25 cellular contexts compared by ENCODE assay signal in the genomic region with DNA sequence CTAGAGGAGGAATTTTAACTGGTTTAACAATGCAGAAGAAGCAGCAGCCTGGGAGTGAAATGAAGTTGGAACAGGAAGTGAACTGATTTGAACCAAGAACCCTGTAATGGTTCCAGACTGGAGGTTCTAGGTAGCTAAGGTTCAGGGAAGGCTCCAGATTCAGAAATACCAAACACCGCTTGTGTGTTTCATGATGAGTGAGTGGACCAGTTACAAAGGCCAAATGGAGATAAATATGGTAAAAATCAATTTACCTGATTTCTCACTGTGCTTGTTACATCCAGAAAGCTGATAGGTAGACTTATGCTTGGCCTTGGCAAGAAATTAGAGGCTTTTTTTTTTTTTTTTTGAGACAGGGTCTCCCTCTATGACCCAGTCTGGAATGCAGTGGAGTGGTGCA. TPM values are rescaled to one million over a fixed set of nuclear protein-coding genes. Genes with fewer than 3 reads are reported as not detected.
A peak's percentile ranks its signal among the peaks of the same experiment; 100 is the strongest.
DNase-seq lines count a peak whose midpoint lies in the region; ATAC-seq, FAIRE-seq and TF ChIP-seq lines count a peak whose summit lies in the region.
"Had no signal": no experiment of that assay in that cellular context is flagged by ENCODE, and none has a peak within 500 bp of the region (broad histone marks: within the 10 kb centered on the region; RNA-seq: fewer than 3 reads in every experiment).

No MANE protein-coding gene starts in this region.

- intact Hi-C loops in MCF 10A (cut with micrococcal nuclease) (no loop called here), breast epithelium (cut with DNase I; ENCODE audit: low total_unique reads) (no loop called here), K562 (cut with micrococcal nuclease) (no loop called here), right lobe of liver (cut with DNase I) (loop anchor here in 1 of 2 donors (10.0 kb wide), 1 partner anchor 535 kb away; no protein-coding TSS in a partner anchor)

- H3K9me1 ChIP-seq in K562 (ENCODE audit: control insufficient read depth, insufficient read depth, low read length): no peaks in the 10 kb centered on the region

- H3K27me3 Mint-ChIP-seq in MCF 10A (ENCODE audit: insufficient read depth, unreplicated experiment): no peaks in the 10 kb centered on the region
- H3K27me3 Mint-ChIP-seq: CD4-positive, alpha-beta T cell; CD8-positive, alpha-beta memory T cell had no signal

- H3K9me3 Mint-ChIP-seq in MCF 10A (ENCODE audit: unreplicated experiment): no peaks in the 10 kb centered on the region
- H3K9me3 Mint-ChIP-seq in activated naive CD4-positive, alpha-beta T cell treated with anti-CD3 and anti-CD28 coated beads, Interleukin-2, amount 50 U/mL, for 72 hours: no peaks in the 10 kb centered on the region
- H3K9me3 Mint-ChIP-seq: CD4-positive, alpha-beta T cell; CD8-positive, alpha-beta memory T cell; GM23338; H9 had no signal

- no peak overlapping the region for H3K4me2 ChIP-seq in K562 (ENCODE audit: insufficient read depth, low read length)
- H3K4me2 ChIP-seq: A549; BLaER1 treated with 17β-estradiol and CSF1 and Interleukin-3, amounts not matched to agents 10 nM and 100 nM; GM23338 had no signal

- no peaks in the 10 kb centered on the region for H3K4me1 ChIP-seq in breast epithelium
- H3K4me1 ChIP-seq in K562 (replicated peaks in 1 of 2; ENCODE audit: control insufficient read depth in 2 of 2, insufficient read depth in 2 of 2, low read length in 2 of 2): no peaks in the 10 kb centered on the region
- H3K4me1 ChIP-seq in right lobe of liver: peaks cover 0 to 20% (median 10%) of the 10 kb centered on the region in 4 donors
- H3K4me1 ChIP-seq: A549, BE2C had no signal

- H3K79me2 ChIP-seq in K562 (ENCODE audit: control insufficient read depth, insufficient read depth, low read length): no peaks in the 10 kb centered on the region

- DNase-seq in MCF 10A (ENCODE audit: unreplicated experiment) (no peak), breast epithelium (ENCODE audit: low spot score in 2 of 2) (no peak), K562 (ENCODE audit: extremely low read depth in 1 of 4, low spot score in 3 of 4) (no peak), left lobe of liver (ENCODE audit: low spot score) (no peak), right lobe of liver (no peak), NCI-H1417 (lab: John Stamatoyannopoulos, UW) (no peak)
- no peak for DNase-seq in activated naive CD4-positive, alpha-beta T cell treated with anti-CD3 and anti-CD28 coated beads, Interleukin-2, amount 50 U/mL, for 72 hours (ENCODE audit: low spot score in 2 of 2)
- DNase-seq: 8988T; ACHN; AML-193; BE2C; CD4-positive, alpha-beta T cell; CD8-positive, alpha-beta memory T cell; DMS 273 treated with DMSO at 0.1 percent for 48 hours; DMS79; EL; GDM1; H9 had no signal

- H3K27ac Mint-ChIP-seq in MCF 10A (ENCODE audit: low read depth, unreplicated experiment): no peak overlapping the region
- H3K27ac Mint-ChIP-seq in activated naive CD4-positive, alpha-beta T cell treated with anti-CD3 and anti-CD28 coated beads, Interleukin-2, amount 50 U/mL, for 72 hours: no peak overlapping the region
- H3K27ac Mint-ChIP-seq: CD4-positive, alpha-beta T cell; CD8-positive, alpha-beta memory T cell; GM23338; H9 had no signal

- H3K27ac ChIP-seq in breast epithelium (no peak overlapping the region), K562 (ENCODE audit: extremely low read depth, low read depth, low read length) (no peak overlapping the region), right lobe of liver (peak overlapping the region in 1 of 3 donors; percentile 24)
- H3K27ac ChIP-seq: A549; BLaER1 treated with 17β-estradiol and CSF1 and Interleukin-3, amounts not matched to agents 10 nM and 100 nM had no signal

- FAIRE-seq in K562 (lab: Jason Lieb, UNC): no peak
- FAIRE-seq: A549, D721Med, GM12892 had no signal

- no peak for ATAC-seq in K562
- peak; percentile 66 for ATAC-seq in left lobe of liver
- ATAC-seq in right lobe of liver: peak in 3 of 4 donors; percentile 25 to 67 (median 33)
- no peak for ATAC-seq in activated naive CD4-positive, alpha-beta T cell treated with anti-CD3 and anti-CD28 coated beads, Interleukin-2, amount 50 U/mL, for 72 hours
- ATAC-seq: A549, GM23338, HCT116 had no signal

- H3K4me1 Mint-ChIP-seq in MCF 10A (ENCODE audit: insufficient read depth, unreplicated experiment): no peaks in the 10 kb centered on the region
- H3K4me1 Mint-ChIP-seq: CD14-positive monocyte, GM23338 had no signal

- H3K27me3 ChIP-seq in breast epithelium: no peaks in the 10 kb centered on the region
- H3K27me3 ChIP-seq in K562 (ENCODE audit: control insufficient read depth in 2 of 2, insufficient read depth in 2 of 2, low read length in 2 of 2): no peaks in the 10 kb centered on the region
- no peaks in the 10 kb centered on the region for H3K27me3 ChIP-seq in right lobe of liver
- H3K27me3 ChIP-seq: BE2C; BLaER1 treated with 17β-estradiol and CSF1 and Interleukin-3, amounts not matched to agents 10 nM and 100 nM had no signal

- POLR2A ChIA-PET in MCF 10A (lab: Yijun Ruan, JAX): interaction anchor here (0.9 to 3.7 kb wide), 4 partner anchors 12 to 505 kb away, joined by 3 to 39 read pairs (median 4); a partner anchor contains a TSS
- POLR2A ChIA-PET in K562 (lab: Yijun Ruan, JAX): interaction anchor here (0.9 to 1.2 kb wide), 5 partner anchors 9 to 33 kb away, joined by 3 to 10 read pairs (median 3); a partner anchor contains a TSS

- CTCF ChIA-PET in MCF 10A (lab: Yijun Ruan, JAX): interaction anchor here (0.6 to 2.0 kb wide), 4 partner anchors 12 to 278 kb away, joined by 3 to 9 read pairs (median 4); a partner anchor contains a TSS
- CTCF ChIA-PET in K562 (lab: Yijun Ruan, JAX; ENCODE audit: low intra/inter-chr PET ratio): no interaction called here

- TF ChIP-seq RAD21 in K562 (CRISPR knock-in tag; conservative IDR thresholded peaks at IDR 0.05 in 1 of 2, IDR thresholded peaks at IDR 0.05 in 1 of 2): no peak

- TF ChIP-seq EP300 in K562 (IDR thresholded peaks at IDR 0.05; ENCODE audit: low read length): no peak

- no peak overlapping the region for H3K4me3 Mint-ChIP-seq in MCF 10A (ENCODE audit: unreplicated experiment)
- H3K4me3 Mint-ChIP-seq: CD14-positive monocyte; CD4-positive, alpha-beta T cell; CD8-positive, alpha-beta memory T cell; GM23338; H9 had no signal

- H3K9me3 ChIP-seq in breast epithelium (no peaks in the 10 kb centered on the region), K562 (replicated peaks; ENCODE audit: control insufficient read depth, insufficient read depth, low read depth, low read length) (no peaks in the 10 kb centered on the region), right lobe of liver (no peaks in the 10 kb centered on the region)
- H3K9me3 ChIP-seq: A549; BE2C; BLaER1 treated with 17β-estradiol and CSF1 and Interleukin-3, amounts not matched to agents 10 nM and 100 nM had no signal

- TF ChIP-seq POLR2A in breast epithelium (IDR thresholded peaks at IDR 0.05) (no peak), K562 (conservative IDR thresholded peaks at IDR 0.05) (no peak), right lobe of liver (IDR thresholded peaks at IDR 0.05) (no peak)

- no peak overlapping the region for H3K9ac ChIP-seq in K562 (ENCODE audit: insufficient read depth in 1 of 2, low read depth in 2 of 2, low read length in 2 of 2)
- H3K9ac ChIP-seq: BLaER1 treated with 17β-estradiol and CSF1 and Interleukin-3, amounts not matched to agents 10 nM and 100 nM had no signal

- H3K36me3 ChIP-seq in breast epithelium (no peaks in the 10 kb centered on the region), K562 (ENCODE audit: control insufficient read depth, insufficient read depth, low read length) (peaks cover 35% of the 10 kb centered on the region), right lobe of liver (peaks cover 0 to 11% (median 6%) of the 10 kb centered on the region in 4 donors)
- H3K36me3 ChIP-seq: BE2C had no signal

- TF ChIP-seq CTCF in MCF 10A (IDR thresholded peaks at IDR 0.05; ENCODE audit: unreplicated experiment) (no peak), breast epithelium (IDR thresholded peaks at IDR 0.05) (no peak), K562 (IDR thresholded peaks at IDR 0.05 in 2 of 3, conservative IDR thresholded peaks at IDR 0.05 in 1 of 3; ENCODE audit: insufficient read depth in 2 of 3, low read depth in 1 of 3, low read length in 3 of 3) (no peak), right lobe of liver (IDR thresholded peaks at IDR 0.05) (no peak)

- no peak overlapping the region for H2AFZ ChIP-seq in K562 (ENCODE audit: low read depth, low read length)
- H2AFZ ChIP-seq: GM23338 had no signal

- H3K4me3 ChIP-seq in breast epithelium (no peak overlapping the region), K562 (no peak overlapping the region), right lobe of liver (no peak overlapping the region)
- H3K4me3 ChIP-seq: A549; BLaER1 treated with 17β-estradiol and CSF1 and Interleukin-3, amounts not matched to agents 10 nM and 100 nM; GM23338 had no signal

- 90% methylated on average over 1 of the region's 1 CpG for WGBS in K562 (ENCODE audit: insufficient coverage, low coverage, missing lambda C conversion rate)
- 60% methylated on average over 1 of the region's 1 CpG for WGBS in right lobe of liver (ENCODE audit: insufficient coverage, low coverage, low lambda C conversion rate, missing lambda C conversion rate)

- no peaks in the 10 kb centered on the region for H4K20me1 ChIP-seq in K562 (replicated peaks; ENCODE audit: control insufficient read depth, insufficient read depth, low read length)

- BruUV-seq in MCF 10A (replicated peaks; lab: Mats Ljungman, UMichigan): TSS peak; percentile 24
- TSS peak; percentile 12 for BruUV-seq in K562 (replicated peaks; lab: Mats Ljungman, UMichigan)

- H3K36me3 Mint-ChIP-seq in MCF 10A (ENCODE audit: insufficient read depth, unreplicated experiment): peaks cover 52% of the 10 kb centered on the region
- peaks cover 0 to 4% of the 10 kb centered on the region in 2 donors for H3K36me3 Mint-ChIP-seq in activated naive CD4-positive, alpha-beta T cell treated with anti-CD3 and anti-CD28 coated beads, Interleukin-2, amount 50 U/mL, for 72 hours

- in situ Hi-C loops in K562 (cut with MboI): no loop called here

RNA-seq across cellular contexts. Expression of a gene that starts 12.9 kb away (rescaled TPM):
- total RNA-seq in MCF 10A (2022): 75.1 and 91.7 TPM in 2 replicates
- total RNA-seq in breast epithelium: 100 to 1,000 TPM in 1 of 3 donors, 10 to 100 TPM in 2; 84.2 to 113 (median 87.5) TPM
- total RNA-seq in K562 (2011; cell fraction: chromatin; rRNA removed; ENCODE audit: low replicate concordance): 112 and 117 TPM in 2 replicates
- total RNA-seq in K562 (2011; cell fraction: nucleolus; rRNA removed): 77.5 and 112 TPM in 2 replicates
- total RNA-seq in K562 (2011; cell fraction: nucleoplasm; rRNA removed): 88.6 and 94.3 TPM in 2 replicates
- total RNA-seq in K562 (2014; rRNA removed): 46.6 and 54.4 TPM in 2 replicates
- total RNA-seq in K562 (2014; rRNA removed; fragmentation: Illumina TruSeq; extraction: Trizol): 26.0 and 27.2 TPM in 2 replicates
- 23.3 and 24.5 TPM in 2 replicates for total RNA-seq in K562 (2015; rRNA removed; fragmentation: Illumina TruSeq; extraction: Trizol)
- 52.2 and 61.5 TPM in 2 replicates for total RNA-seq in K562 (2021)
- polyA plus RNA-seq in K562 (2011; rRNA removed): 56.9 and 66.1 TPM in 2 replicates
- 72.0 and 89.0 TPM in 2 replicates for polyA plus RNA-seq in K562 (2011; cell fraction: cytosol; rRNA removed)
- polyA plus RNA-seq in K562 (2011; cell fraction: nucleus; rRNA removed): 128 and 150 TPM in 2 replicates
- polyA plus RNA-seq in K562 (2012): 33.0 and 68.6 TPM in 2 replicates
- 36.5 and 38.1 TPM in 2 replicates for polyA plus RNA-seq in K562 (2014; fragmentation: Illumina TruSeq; extraction: Trizol)
- 10 to 100 TPM; 13.1 to 15.6 TPM for polyA plus RNA-seq in K562 (2014; fragmentation: Nextera tagmentation; extraction: Ambion mirVana)
- polyA plus RNA-seq in K562 (2014; rRNA removed): 49.5 and 58.8 TPM in 2 replicates
- polyA minus RNA-seq in K562 (2011; rRNA and poly(A)+ RNA removed): 48.2 and 57.6 TPM in 2 replicates
- 28.3 and 42.0 TPM in 2 replicates for polyA minus RNA-seq in K562 (2011; cell fraction: cytosol; rRNA and poly(A)+ RNA removed)
- 36.8 and 48.7 TPM in 2 replicates for polyA minus RNA-seq in K562 (2011; cell fraction: nucleus; rRNA and poly(A)+ RNA removed)
- 43.0 TPM for total RNA-seq in left lobe of liver
- 10 to 100 TPM; 34.5 to 60.9 (median 41.1) TPM for total RNA-seq in right lobe of liver
- 10 to 100 TPM; 54.0 to 99.9 TPM for total RNA-seq in activated naive CD4-positive, alpha-beta T cell treated with anti-CD3 and anti-CD28 coated beads, Interleukin-2, amount 50 U/mL, for 72 hours

RNA-seq across cellular contexts. Expression of a gene that starts 13.2 kb away (rescaled TPM):
- 6.8 and 8.5 TPM in 2 replicates for total RNA-seq in MCF 10A (2022)
- 1 to 10 TPM; 1.6 to 9.1 (median 3.5) TPM for total RNA-seq in breast epithelium
- 7.3 and 8.5 TPM in 2 replicates for total RNA-seq in K562 (2011; cell fraction: chromatin; rRNA removed; ENCODE audit: low replicate concordance)
- total RNA-seq in K562 (2011; cell fraction: nucleolus; rRNA removed): 6.8 and 8.2 TPM in 2 replicates
- total RNA-seq in K562 (2011; cell fraction: nucleoplasm; rRNA removed): 6.0 and 6.3 TPM in 2 replicates
- total RNA-seq in K562 (2014; rRNA removed): 4.1 and 4.3 TPM in 2 replicates
- 5.6 and 6.0 TPM in 2 replicates for total RNA-seq in K562 (2014; rRNA removed; fragmentation: Illumina TruSeq; extraction: Trizol)
- 4.9 and 6.9 TPM in 2 replicates for total RNA-seq in K562 (2015; rRNA removed; fragmentation: Illumina TruSeq; extraction: Trizol)
- 5.5 and 5.8 TPM in 2 replicates for total RNA-seq in K562 (2021)
- polyA plus RNA-seq in K562 (2011; rRNA removed): 4.7 and 5.5 TPM in 2 replicates
- 4.9 and 5.5 TPM in 2 replicates for polyA plus RNA-seq in K562 (2011; cell fraction: cytosol; rRNA removed)
- polyA plus RNA-seq in K562 (2011; cell fraction: nucleus; rRNA removed): 3.5 and 4.0 TPM in 2 replicates
- 5.9 and 6.1 TPM in 2 replicates for polyA plus RNA-seq in K562 (2012)
- polyA plus RNA-seq in K562 (2014; fragmentation: Illumina TruSeq; extraction: Trizol): 5.3 and 6.0 TPM in 2 replicates
- 1 to 10 TPM; 6.0 to 8.4 TPM for polyA plus RNA-seq in K562 (2014; fragmentation: Nextera tagmentation; extraction: Ambion mirVana)
- 3.5 and 6.1 TPM in 2 replicates for polyA plus RNA-seq in K562 (2014; rRNA removed)
- polyA minus RNA-seq in K562 (2011; rRNA and poly(A)+ RNA removed): 6.3 and 6.9 TPM in 2 replicates
- 2.4 and 3.1 TPM in 2 replicates for polyA minus RNA-seq in K562 (2011; cell fraction: cytosol; rRNA and poly(A)+ RNA removed)
- polyA minus RNA-seq in K562 (2011; cell fraction: nucleus; rRNA and poly(A)+ RNA removed): 2.4 and 3.6 TPM in 2 replicates
- total RNA-seq in left lobe of liver: 2.8 TPM
- 1 to 10 TPM; 2.0 to 3.4 (median 2.9) TPM for total RNA-seq in right lobe of liver
- 1 to 10 TPM; 2.0 to 3.6 TPM for total RNA-seq in activated naive CD4-positive, alpha-beta T cell treated with anti-CD3 and anti-CD28 coated beads, Interleukin-2, amount 50 U/mL, for 72 hours

RNA-seq across cellular contexts. Expression of a gene that starts 36.4 kb away (rescaled TPM):
- total RNA-seq in MCF 10A (2022): 19.6 and 28.5 TPM in 2 replicates
- total RNA-seq in breast epithelium: 10 to 100 TPM; 32.5 to 38.9 (median 34.1) TPM
- 101 and 115 TPM in 2 replicates for total RNA-seq in K562 (2011; cell fraction: chromatin; rRNA removed; ENCODE audit: low replicate concordance)
- 57.9 and 61.2 TPM in 2 replicates for total RNA-seq in K562 (2011; cell fraction: nucleolus; rRNA removed)
- total RNA-seq in K562 (2011; cell fraction: nucleoplasm; rRNA removed): 63.4 and 66.6 TPM in 2 replicates
- total RNA-seq in K562 (2014; rRNA removed): 20.4 and 21.0 TPM in 2 replicates
- 10.1 and 13.4 TPM in 2 replicates for total RNA-seq in K562 (2014; rRNA removed; fragmentation: Illumina TruSeq; extraction: Trizol)
- total RNA-seq in K562 (2015; rRNA removed; fragmentation: Illumina TruSeq; extraction: Trizol): 13.0 and 13.1 TPM in 2 replicates
- total RNA-seq in K562 (2021): 24.5 and 27.9 TPM in 2 replicates
- polyA plus RNA-seq in K562 (2011; rRNA removed): 6.6 and 9.8 TPM in 2 replicates
- 8.8 and 11.9 TPM in 2 replicates for polyA plus RNA-seq in K562 (2011; cell fraction: cytosol; rRNA removed)
- polyA plus RNA-seq in K562 (2011; cell fraction: nucleus; rRNA removed): 19.4 and 22.2 TPM in 2 replicates
- polyA plus RNA-seq in K562 (2012): 16.0 and 22.2 TPM in 2 replicates
- 12.5 and 13.0 TPM in 2 replicates for polyA plus RNA-seq in K562 (2014; fragmentation: Illumina TruSeq; extraction: Trizol)
- polyA plus RNA-seq in K562 (2014; fragmentation: Nextera tagmentation; extraction: Ambion mirVana): under 1 TPM; 0.15 to 0.39 TPM
- polyA plus RNA-seq in K562 (2014; rRNA removed): 8.9 and 9.9 TPM in 2 replicates
- 26.5 and 28.3 TPM in 2 replicates for polyA minus RNA-seq in K562 (2011; rRNA and poly(A)+ RNA removed)
- polyA minus RNA-seq in K562 (2011; cell fraction: cytosol; rRNA and poly(A)+ RNA removed): 20.2 and 25.0 TPM in 2 replicates
- 28.8 and 48.7 TPM in 2 replicates for polyA minus RNA-seq in K562 (2011; cell fraction: nucleus; rRNA and poly(A)+ RNA removed)
- 14.7 TPM for total RNA-seq in left lobe of liver
- 10 to 100 TPM; 11.0 to 15.7 (median 13.6) TPM for total RNA-seq in right lobe of liver
- 10 to 100 TPM; 20.9 to 28.5 TPM for total RNA-seq in activated naive CD4-positive, alpha-beta T cell treated with anti-CD3 and anti-CD28 coated beads, Interleukin-2, amount 50 U/mL, for 72 hours

Comparison
In these comparisons a context has a peak if more than half of its experiments do, and no peak if none do; other contexts are left out.
1. ATAC-seq: peak in left lobe of liver (single experiment) and right lobe of liver (3 of 4); none in K562 (single experiment) and activated naive CD4-positive, alpha-beta T cell treated with anti-CD3 and anti-CD28 coated beads, Interleukin-2, amount 50 U/mL, for 72 hours (0 of 2).